Comparison of ENCODE assay signal across 8 cellular contexts in genomic region chr7:73683056-73683915, GRCh38. TPM values are rescaled to one million over a fixed set of nuclear protein-coding genes. Genes with fewer than 3 reads are reported as not detected.
A peak's percentile ranks its signal among the peaks of the same experiment; 100 is the strongest.
DNase-seq lines count a peak whose midpoint lies in the region; ATAC-seq, FAIRE-seq and TF ChIP-seq lines count a peak whose summit lies in the region.

Gene BUD23, plus strand, starts transcription at chr7:73683597. Its CDS starts 29 bp downstream, at chr7:73683626.
Gene DNAJC30, minus strand, starts transcription at chr7:73683453. Its CDS starts 30 bp downstream, at chr7:73683423.

- TF ChIP-seq CTCF in VCaP (conservative IDR thresholded peaks at IDR 0.05) = no peak

- 0% methylated on average over 72 to 80 of the region's 80 CpGs for WGBS in small intestine, 3 donors

- peak; percentile 97 for DNase-seq in ACHN
- peak; percentile 95 for DNase-seq in NCI-H2171 treated with DMSO at 0.1 percent for 48 hours (lab: John Stamatoyannopoulos, UW)
- peak; percentile 98 to 99 for DNase-seq in T47D (ENCODE audit: low read depth in 1 of 2, low spot score in 1 of 2)
- DNase-seq in iPS-NIHi11 (ENCODE audit: low spot score) = peak; percentile 98
- DNase-seq in small intestine = peak; percentile 96

- H3K27me3 ChIP-seq in small intestine (ENCODE audit: control insufficient read depth in 2 of 2, insufficient read depth in 2 of 2, low read length in 2 of 2) = no peaks in the 10 kb centered on the region

- ATAC-seq in GM18870 (IDR thresholded peaks at IDR 0.05; ENCODE audit: unreplicated experiment) (peak; percentile 82), HG03108 (IDR thresholded peaks at IDR 0.05; ENCODE audit: unreplicated experiment) (peak; percentile 91)

- FAIRE-seq in small intestine (lab: Jason Lieb, UNC) = no peak

- H3K9me3 ChIP-seq in small intestine (ENCODE audit: control insufficient read depth, low read depth) = no peaks in the 10 kb centered on the region

- peak within 1 kb of the TSS; percentile 89 for H3K27ac ChIP-seq in VCaP
- peak within 1 kb of the TSS; percentile 70 to 71 for H3K27ac ChIP-seq in small intestine (ENCODE audit: low read depth in 1 of 2, low read length in 1 of 2)

- H3K36me3 ChIP-seq in small intestine (ENCODE audit: control insufficient read depth in 2 of 2, insufficient read depth in 2 of 2, low read length in 2 of 2) = peaks cover 0 to 2% of the 10 kb centered on the region in 2 donors

- H3K4me3 ChIP-seq in small intestine (ENCODE audit: low read depth in 1 of 2, low read length in 2 of 2) = peak within 1 kb of the TSS; percentile 69 to 89

- peaks cover 2 to 5% of the 10 kb centered on the region in 2 donors for H3K4me1 ChIP-seq in small intestine (ENCODE audit: control insufficient read depth in 2 of 2, insufficient read depth in 1 of 2, low read depth in 1 of 2, low read length in 1 of 2)

- in situ Hi-C loops in ACHN (cut with HindIII; ENCODE audit: low pct_ligation_motif_present, low pct_unique_long_range_greater_than_20kb, low sequenced_read_pairs) = no loop called here
- in situ Hi-C loops in T47D (cut with HindIII; ENCODE audit: low pct_unique_long_range_greater_than_20kb, low sequenced_read_pairs) = no loop called here

RNA-seq across cellular contexts. Expression of gene BUD23, which starts in this region (rescaled TPM):
- polyA plus RNA-seq in small intestine = 10 to 100 TPM; 37.8 to 90.0 (median 50.5) TPM

RNA-seq across cellular contexts. Expression of gene DNAJC30, which starts in this region (rescaled TPM):
- polyA plus RNA-seq in small intestine = 10 to 100 TPM in 1 of 3 donors, 1 to 10 TPM in 2; 6.0 to 10.4 (median 6.8) TPM

Comparison
In these comparisons a context has a peak if more than half of its experiments do, and no peak if none do; other contexts are left out.
1. Peak in every context shown above with its lines: DNase-seq, ATAC-seq, H3K4me3 ChIP-seq and H3K27ac ChIP-seq.